In the genomic region with DNA sequence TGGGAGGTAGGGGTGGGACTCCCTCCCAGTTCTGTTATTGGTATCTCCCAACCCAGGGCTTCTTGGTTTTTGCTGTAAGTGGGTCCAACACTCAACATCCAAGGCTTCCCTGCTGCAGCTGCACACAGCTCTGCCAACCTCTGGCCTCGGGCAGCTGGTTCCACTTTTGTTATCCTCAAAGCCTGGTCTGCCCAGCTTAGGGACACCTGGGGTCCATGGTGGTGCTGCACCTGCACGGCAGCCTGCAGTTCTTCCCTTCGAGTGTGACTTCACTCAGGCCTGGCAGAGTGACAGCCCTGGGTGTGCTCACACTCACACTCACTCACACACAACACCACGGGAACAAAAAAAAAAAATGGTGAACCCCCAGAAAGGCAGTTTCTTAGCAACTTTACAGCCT, we compare ENCODE assay signal across 1 cellular context.
TF ChIP-seq lines count a peak whose summit lies in the region.

No MANE protein-coding gene starts in this region.

TF ChIP-seq in H1, 55 proteins besides CTCF, POLR2A, EP300 and RAD21:
- TF ChIP-seq GABPA (IDR thresholded peaks at IDR 0.05; ENCODE audit: borderline replicate concordance, insufficient read depth, low read length) (no peak), TAF7 (optimal IDR thresholded peaks at IDR 0.05; ENCODE audit: borderline replicate concordance, low read depth, low read length) (no peak), POU5F1 (IDR thresholded peaks at IDR 0.05; ENCODE audit: low read depth, low read length) (no peak), PHF8 (conservative IDR thresholded peaks at IDR 0.05; ENCODE audit: low read depth, low read length) (no peak), SAP30 (IDR thresholded peaks at IDR 0.05; ENCODE audit: insufficient read depth, insufficient replicate concordance, low read length) (no peak), JUN (IDR thresholded peaks at IDR 0.05; ENCODE audit: low read depth, low read length) (no peak), SIRT6 (IDR thresholded peaks at IDR 0.05; ENCODE audit: low read length) (no peak), SP4 (IDR thresholded peaks at IDR 0.05; ENCODE audit: low read length) (no peak), SIX5 (IDR thresholded peaks at IDR 0.05; ENCODE audit: low read depth, low read length) (no peak), RBBP5 (IDR thresholded peaks at IDR 0.05; ENCODE audit: borderline replicate concordance, low read depth, low read length) (no peak), BCL11A (IDR thresholded peaks at IDR 0.05; ENCODE audit: low read depth in 2 of 2, low read length in 2 of 2) (no peak), TBP (IDR thresholded peaks at IDR 0.05; ENCODE audit: low read depth, low read length) (no peak), BRCA1 (IDR thresholded peaks at IDR 0.05; ENCODE audit: low read depth, low read length) (no peak)
